ENCODE assay signal across 13 cellular contexts in the genomic region with DNA sequence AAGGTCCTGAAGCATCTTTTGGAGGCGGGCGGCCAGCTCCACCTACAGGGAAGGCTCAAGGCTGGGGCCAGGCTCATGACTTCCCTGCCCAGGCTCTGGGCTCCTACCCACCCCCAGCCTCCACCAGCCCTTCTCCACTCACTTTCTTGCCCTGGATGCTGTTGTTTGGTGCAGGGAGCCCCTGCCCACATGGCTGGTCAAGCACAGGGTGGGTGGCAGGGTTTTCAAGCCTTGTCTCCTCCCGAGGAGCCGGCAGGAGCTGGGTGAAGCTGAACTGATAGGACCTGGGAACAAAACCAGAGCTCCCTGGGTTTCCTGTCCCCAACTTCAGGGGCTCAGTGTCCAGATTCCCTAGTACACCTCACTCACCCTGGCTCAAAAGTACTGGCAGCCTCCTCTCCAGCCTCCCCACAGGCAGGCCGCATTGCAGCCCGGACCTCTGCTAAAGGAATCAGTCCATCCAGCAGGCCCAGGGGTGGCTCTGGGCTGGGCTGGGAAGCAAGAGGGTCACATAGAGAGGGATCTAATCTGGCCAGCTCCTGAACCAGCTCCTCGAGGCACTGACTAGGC. TPM values are rescaled to one million over a fixed set of nuclear protein-coding genes. Genes with fewer than 3 reads are reported as not detected.
DNase-seq lines count a peak whose midpoint lies in the region; ATAC-seq, FAIRE-seq and TF ChIP-seq lines count a peak whose summit lies in the region.
"Had no signal": no experiment of that assay in that cellular context is flagged by ENCODE, and none has a peak within 500 bp of the region (broad histone marks: within the 10 kb centered on the region; RNA-seq: fewer than 3 reads in every experiment).

No MANE protein-coding gene starts in this region.

- H3K36me3 ChIP-seq in HEK293 (ENCODE audit: control insufficient read depth in 2 of 2, insufficient read depth in 1 of 2, low read length in 2 of 2) = peaks cover 0 to 32% of the 10 kb centered on the region in 2 experiments; a peak in 1 of 3 replicates
- H3K36me3 ChIP-seq in bronchial epithelial cell (ENCODE audit: control insufficient read depth, insufficient read depth, low read length) = no peaks in the 10 kb centered on the region
- no peaks in the 10 kb centered on the region for H3K36me3 ChIP-seq in stomach smooth muscle (ENCODE audit: control insufficient read depth in 2 of 2, insufficient read depth in 2 of 2, low read length in 2 of 2)

- peaks cover 9% of the 10 kb centered on the region for H3K4me1 Mint-ChIP-seq in Calu3 (ENCODE audit: low read depth, unreplicated experiment)
- peaks cover 10% of the 10 kb centered on the region for H3K4me1 Mint-ChIP-seq in T-helper 17 cell

- TF ChIP-seq CTCF in HEK293 (tag by site-specific recombination; IDR thresholded peaks at IDR 0.05) = no peak
- TF ChIP-seq CTCF in bronchial epithelial cell (IDR thresholded peaks at IDR 0.05; ENCODE audit: insufficient read depth, low read length, severe bottlenecking) = peak; percentile 2
- TF ChIP-seq CTCF in Calu3 (IDR thresholded peaks at IDR 0.05; ENCODE audit: unreplicated experiment) = no peak

- H3K9me3 ChIP-seq in HEK293 (ENCODE audit: control insufficient read depth, insufficient read depth, low read depth, low read length) (no peaks in the 10 kb centered on the region), stomach smooth muscle (ENCODE audit: control insufficient read depth in 2 of 2, low read length in 2 of 2) (no peaks in the 10 kb centered on the region), T-helper 17 cell (ENCODE audit: control insufficient read depth, low read length, poor library complexity, severe bottlenecking) (no peaks in the 10 kb centered on the region)

- no peaks in the 10 kb centered on the region for H3K27me3 ChIP-seq in bronchial epithelial cell (ENCODE audit: control insufficient read depth, insufficient read depth, low read length)
- peaks cover 19 to 35% of the 10 kb centered on the region in 2 donors for H3K27me3 ChIP-seq in stomach smooth muscle (ENCODE audit: control insufficient read depth in 1 of 2, insufficient read depth in 2 of 2, low read length in 2 of 2)

- H3K27me3 Mint-ChIP-seq in Calu3 (ENCODE audit: unreplicated experiment) (no peaks in the 10 kb centered on the region), T-helper 17 cell (peaks cover 45% of the 10 kb centered on the region)

- no peak overlapping the region for H3K27ac Mint-ChIP-seq in Calu3 (ENCODE audit: unreplicated experiment)
- H3K27ac Mint-ChIP-seq in T-helper 17 cell = no peak overlapping the region
- H3K27ac Mint-ChIP-seq: effector memory CD8-positive, alpha-beta T cell had no signal

- no peaks in the 10 kb centered on the region for H3K9me3 Mint-ChIP-seq in Calu3 (ENCODE audit: low read depth, unreplicated experiment)
- H3K9me3 Mint-ChIP-seq: effector memory CD8-positive, alpha-beta T cell had no signal

- no peak for ATAC-seq in left lobe of liver
- ATAC-seq in T-helper 17 cell = no peak
- ATAC-seq: effector memory CD8-positive, alpha-beta T cell had no signal

- CTCF ChIA-PET in HEK293 (lab: Yijun Ruan, JAX) (interaction anchor here (0.5 to 0.7 kb wide), 2 partner anchors 112 to 234 kb away, joined by 3 to 4 read pairs; no protein-coding TSS in a partner anchor), Calu3 (lab: Charles Lee) (no interaction called here)

- H3K9ac ChIP-seq in stomach smooth muscle (ENCODE audit: low read length in 2 of 2) = no peak overlapping the region

- H3K4me3 Mint-ChIP-seq in Calu3 (ENCODE audit: low read depth, unreplicated experiment) (no peak overlapping the region), T-helper 17 cell (no peak overlapping the region)
- H3K4me3 Mint-ChIP-seq: effector memory CD8-positive, alpha-beta T cell had no signal

- H3K36me3 Mint-ChIP-seq in Calu3 (ENCODE audit: insufficient read depth, unreplicated experiment) (peaks cover 13% of the 10 kb centered on the region), T-helper 17 cell (ENCODE audit: low read depth) (peaks cover 4% of the 10 kb centered on the region)

- H3K27ac ChIP-seq in HEK293 (ENCODE audit: extremely low read depth, low read depth, low read length) (no peak overlapping the region), stomach smooth muscle (ENCODE audit: low read length) (no peak overlapping the region)

- intact Hi-C loops in Calu3 (cut with micrococcal nuclease; ENCODE audit: unreplicated experiment) = loop anchor here (10.0 kb wide), 1 partner anchor 239 kb away; no protein-coding TSS in a partner anchor

- H3K4me1 ChIP-seq in HEK293 (ENCODE audit: control insufficient read depth, insufficient read depth, low read length) (no peaks in the 10 kb centered on the region), stomach smooth muscle (ENCODE audit: control insufficient read depth, insufficient read depth, low read length) (peaks cover 14% of the 10 kb centered on the region)

- no TSS peak for BruUV-seq in Calu3 (replicated peaks; lab: Mats Ljungman, UMichigan)

- DNase-seq in bronchial epithelial cell (ENCODE audit: low read depth) = no peak
- DNase-seq in left lobe of liver (ENCODE audit: low spot score) = peak; percentile 44
- DNase-seq in Calu3 = no peak
- DNase-seq in T-helper 17 cell = no peak
- no peak for DNase-seq in iPS-NIHi7 (ENCODE audit: extremely low spot score)
- DNase-seq: activated CD8-positive, alpha-beta memory T cell treated with anti-CD3 and anti-CD28 coated beads, Interleukin-2, amount 50 U/mL, for 4 hours; effector memory CD8-positive, alpha-beta T cell; Karpas-422; NCI-H187 treated with DMSO at 0.1 percent for 48 hours; NCI-H82 had no signal

- POLR2A ChIA-PET in HEK293 (lab: Yijun Ruan, JAX) = interaction anchor here (1.3 to 1.4 kb wide), 2 partner anchors 16 to 86 kb away, joined by 3 to 5 read pairs; partner anchors contain the start of gene KIF3A

- no peak for FAIRE-seq in bronchial epithelial cell (lab: Jason Lieb, UNC)
- FAIRE-seq: TTC549 had no signal

- H3K4me3 ChIP-seq in HEK293 (ENCODE audit: low read depth, low read length) = no peak overlapping the region
- H3K4me3 ChIP-seq in bronchial epithelial cell (ENCODE audit: low read depth, low read length) = peak overlapping the region; percentile 31
- peak overlapping the region; percentile 33 to 63 for H3K4me3 ChIP-seq in stomach smooth muscle (ENCODE audit: low read length in 2 of 2)

TF ChIP-seq in HEK293, 187 proteins besides CTCF, POLR2A, EP300 and RAD21:
- TF ChIP-seq EGR2 (tag by site-specific recombination; IDR thresholded peaks at IDR 0.05; ENCODE audit: low read depth) (peak; percentile 36; the same call in 1 of the 2 replicates), ZFHX2 (tag by site-specific recombination; conservative IDR thresholded peaks at IDR 0.05) (0 out of 2 replicates have a peak, but pooled peaks have one; percentile 1), ZNF707 (tag by site-specific recombination; IDR thresholded peaks at IDR 0.05) (no peak)

RNA-seq across cellular contexts. Expression of gene SHROOM1, which starts 6.9 kb away (rescaled TPM):
- total RNA-seq in bronchial epithelial cell = 0.79 and 1.4 TPM in 2 replicates
- total RNA-seq in left lobe of liver = 41.3 TPM
- total RNA-seq in Calu3 (2022) = 24.5 and 27.0 TPM in 2 replicates
- under 1 TPM in 1 of 2 donors, not detected in 1; 0.20 TPM for total RNA-seq in T-helper 17 cell

RNA-seq across cellular contexts. Expression of gene SOWAHA, which starts 10.5 kb away (rescaled TPM):
- total RNA-seq in bronchial epithelial cell (not detected in 2 replicates), left lobe of liver (1.7 TPM), Calu3 (2022) (0.78 and 0.88 TPM in 2 replicates), T-helper 17 cell (not detected)

RNA-seq across cellular contexts. Expression of gene GDF9, which starts 42.7 kb away (rescaled TPM):
- total RNA-seq in bronchial epithelial cell (under 0.01 and 0.26 TPM in 2 replicates), left lobe of liver (0.15 TPM), Calu3 (2022) (0.61 and 0.94 TPM in 2 replicates), T-helper 17 cell (under 1 TPM; 0.70 to 0.94 TPM)

RNA-seq across cellular contexts. Expression of gene UQCRQ, which starts 42.9 kb away (rescaled TPM):
- total RNA-seq in bronchial epithelial cell (78.2 and 127 TPM in 2 replicates), left lobe of liver (727 TPM), Calu3 (2022) (678 and 719 TPM in 2 replicates), T-helper 17 cell (100 to 1,000 TPM; 107 to 112 TPM)

RNA-seq across cellular contexts. Expression of gene SEPTIN8, which starts 46.5 kb away (rescaled TPM):
- 22.6 and 27.4 TPM in 2 replicates for total RNA-seq in bronchial epithelial cell
- 12.2 TPM for total RNA-seq in left lobe of liver
- total RNA-seq in Calu3 (2022) = 40.4 and 48.5 TPM in 2 replicates
- 1 to 10 TPM; 8.0 to 8.8 TPM for total RNA-seq in T-helper 17 cell

Comparison
In these comparisons a context has a peak if more than half of its experiments do, and no peak if none do; other contexts are left out.
1. RNA of gene SHROOM1, which starts 6.9 kb away (total RNA-seq): 41.3 TPM in left lobe of liver (single experiment) and 24.5 to 27.0 TPM in Calu3; 0.79 to 1.4 TPM in bronchial epithelial cell and 0.20 TPM in T-helper 17 cell; every median in the first group is over 10 times any median in the second.